In genomic region chr7:158061031-158061630, GRCh38 we compare ENCODE assay signal across 21 cellular contexts.
"Had no signal": no experiment of that assay in that cellular context is flagged by ENCODE, and none has a peak within 500 bp of the region (broad histone marks: within the 10 kb centered on the region; RNA-seq: fewer than 3 reads in every experiment).

No MANE protein-coding gene starts in this region.

- H3K4me1 ChIP-seq: breast epithelium, colonic mucosa, esophagus squamous epithelium, tibial nerve had no signal

- H3K4me3 ChIP-seq: breast epithelium, colonic mucosa, esophagus squamous epithelium, smooth muscle cell, tibial nerve had no signal

- ATAC-seq: activated CD8-positive, alpha-beta T cell treated with anti-CD3 and anti-CD28 coated beads for 36 hours; activated naive CD8-positive, alpha-beta T cell treated with anti-CD3 and anti-CD28 coated beads, Interleukin-2, amount 50 U/mL, for 24 hours; naive thymus-derived CD8-positive, alpha-beta T cell; WTC11 had no signal

- H3K27ac ChIP-seq: breast epithelium, colonic mucosa, epithelial cell of prostate, esophagus squamous epithelium, neutrophil, tibial nerve had no signal

- H3K36me3 ChIP-seq: breast epithelium, colonic mucosa, esophagus squamous epithelium, neutrophil, tibial nerve had no signal

- DNase-seq: activated CD4-positive, alpha-beta T cell treated with anti-CD3 and anti-CD28 coated beads for 1 hour; activated CD4-positive, alpha-beta T cell treated with anti-CD3 and anti-CD28 coated beads, Interleukin-2, amount 50 U/mL, for 1 hour; activated CD8-positive, alpha-beta T cell treated with anti-CD3 and anti-CD28 coated beads for 36 hours; activated naive CD8-positive, alpha-beta T cell treated with anti-CD3 and anti-CD28 coated beads, Interleukin-2, amount 50 U/mL, for 24 hours; activated T-cell treated with anti-CD3 and anti-CD28 coated beads, Interleukin-2, amount 50 U/mL, for 48 hours; amygdala; colonic mucosa; effector CD8-positive, alpha-beta T cell; esophagus squamous epithelium; foreskin melanocyte; stimulated activated CD4-positive, alpha-beta T cell treated with anti-CD3 and anti-CD28 coated beads, Interleukin-15, amount 100 ng/mL, for 24 hours; stimulated activated CD4-positive, alpha-beta T cell treated with anti-CD3 and anti-CD28 coated beads, Interleukin-2, amount 100 ng/mL, for 24 hours; stimulated activated naive CD4-positive, alpha-beta T cell treated with Interleukin-2 at 50 U/mL for 16 hours; T-helper 2 cell had no signal

- H3K27me3 ChIP-seq: colonic mucosa, esophagus squamous epithelium, neutrophil, tibial nerve had no signal

- H3K9me3 ChIP-seq: colonic mucosa, neutrophil had no signal
